Comparison of ENCODE assay signal across 8 cellular contexts in the genomic region with DNA sequence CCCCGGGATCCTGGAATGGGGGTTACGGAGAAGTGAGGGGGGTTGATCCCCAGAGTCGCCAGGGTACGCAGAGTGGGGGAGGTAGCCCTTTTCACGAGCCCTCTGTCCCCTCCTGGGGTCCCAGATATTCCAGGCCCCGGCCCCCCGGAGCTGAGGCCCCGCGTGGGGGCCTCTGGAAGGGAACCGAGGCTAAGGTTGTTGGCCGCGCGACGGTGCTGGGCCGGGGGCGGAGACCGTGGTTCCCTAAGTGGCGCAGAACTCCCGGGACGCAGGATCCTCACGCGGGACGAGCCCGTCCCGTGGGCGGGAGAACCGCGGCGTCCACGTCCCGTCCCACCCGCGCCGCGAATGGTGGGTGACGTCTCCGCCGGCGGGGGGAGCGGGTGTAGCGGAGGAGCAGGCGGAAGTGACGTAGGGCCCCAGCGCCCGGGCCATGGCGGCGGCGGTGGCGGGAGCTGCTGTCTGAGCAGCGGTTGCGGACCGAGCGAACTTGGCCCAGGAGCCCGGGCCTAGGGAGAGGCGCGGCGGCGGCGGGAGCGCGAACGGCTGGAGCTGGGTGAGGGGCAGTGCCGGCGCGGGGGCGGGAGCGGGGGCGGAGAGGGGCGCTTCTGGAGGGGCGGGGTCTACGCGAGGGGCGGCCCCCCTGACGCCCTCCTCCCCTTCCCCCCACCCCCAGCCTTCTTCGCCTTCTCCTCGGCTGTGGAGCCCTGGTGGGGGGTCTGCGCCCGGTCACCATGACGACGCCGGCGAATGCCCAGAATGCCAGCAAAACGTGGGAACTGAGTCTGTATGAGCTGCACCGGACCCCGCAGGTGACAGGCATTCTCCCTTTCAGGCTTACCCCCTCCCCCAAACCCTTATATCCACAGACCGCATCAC. TPM values are rescaled to one million over a fixed set of nuclear protein-coding genes. Genes with fewer than 3 reads are reported as not detected.
DNase-seq lines count a peak whose midpoint lies in the region; ATAC-seq and TF ChIP-seq lines count a peak whose summit lies in the region.

A gene (plus strand): TSS at position 412 of the 879 bp plus-strand sequence. CDS start 323 bp downstream, at position 735.

- DNase-seq in AG08395 (ENCODE audit: low spot score), result peak; percentile 95
- DNase-seq in HuH-7.5 (ENCODE audit: low spot score), result peak; percentile 86
- peak; percentile 47 to 65 for DNase-seq in SHP77 (lab: John Stamatoyannopoulos, UW)
- DNase-seq in activated effector memory CD4-positive, alpha-beta T cell treated with Interleukin-2 at 50 U/mL for 16 hours, result peak; percentile 80
- peak; percentile 73 for DNase-seq in fibroblast of pulmonary artery (ENCODE audit: low read depth)
- peak; percentile 90 for DNase-seq in natural killer cell treated with Interleukin-12 subunit alpha and Interleukin-12 subunit beta and Interleukin-15 and Interleukin-18, amount 100 ng/mL, for 72 hours (ENCODE audit: low spot score)
- DNase-seq in stimulated activated naive CD4-positive, alpha-beta T cell (lab: John Stamatoyannopoulos, UW), result peak; percentile 72 to 90 (median 85)

- peaks cover 53 to 56% of the 10 kb centered on the region in 2 donors for H3K4me1 Mint-ChIP-seq in natural killer cell treated with Interleukin-12 subunit alpha and Interleukin-12 subunit beta and Interleukin-15 and Interleukin-18, amount 100 ng/mL, for 72 hours (ENCODE audit: low read depth in 2 of 2)

- ATAC-seq in GM18861 (IDR thresholded peaks at IDR 0.05; ENCODE audit: unreplicated experiment), result peak; percentile 39
- peak; percentile 75 to 83 for ATAC-seq in natural killer cell treated with Interleukin-12 subunit alpha and Interleukin-12 subunit beta and Interleukin-15 and Interleukin-18, amount 100 ng/mL, for 72 hours

- H3K27ac Mint-ChIP-seq in natural killer cell treated with Interleukin-12 subunit alpha and Interleukin-12 subunit beta and Interleukin-15 and Interleukin-18, amount 100 ng/mL, for 72 hours, result peak within 1 kb of the TSS; percentile 87

- peaks cover 12% of the 10 kb centered on the region for H3K36me3 Mint-ChIP-seq in natural killer cell treated with Interleukin-12 subunit alpha and Interleukin-12 subunit beta and Interleukin-15 and Interleukin-18, amount 100 ng/mL, for 72 hours

- H3K9me3 Mint-ChIP-seq in natural killer cell treated with Interleukin-12 subunit alpha and Interleukin-12 subunit beta and Interleukin-15 and Interleukin-18, amount 100 ng/mL, for 72 hours, result no peaks in the 10 kb centered on the region

- peak within 1 kb of the TSS; percentile 89 for H3K4me3 Mint-ChIP-seq in natural killer cell treated with Interleukin-12 subunit alpha and Interleukin-12 subunit beta and Interleukin-15 and Interleukin-18, amount 100 ng/mL, for 72 hours

- TF ChIP-seq CTCF in fibroblast of pulmonary artery (IDR thresholded peaks at IDR 0.05; ENCODE audit: low read length, missing control alignments), result no peak

- peaks cover 9 to 13% of the 10 kb centered on the region in 2 donors for H3K27me3 Mint-ChIP-seq in natural killer cell treated with Interleukin-12 subunit alpha and Interleukin-12 subunit beta and Interleukin-15 and Interleukin-18, amount 100 ng/mL, for 72 hours

- peak within 1 kb of the TSS; percentile 89 for H3K4me3 ChIP-seq in fibroblast of pulmonary artery (replicated peaks; ENCODE audit: low read depth, low read length)

RNA-seq across cellular contexts. Expression of the gene that starts here (rescaled TPM):
- total RNA-seq in natural killer cell treated with Interleukin-12 subunit alpha and Interleukin-12 subunit beta and Interleukin-15 and Interleukin-18, amount 100 ng/mL, for 72 hours, result 10 to 100 TPM; 31.1 to 35.5 TPM

Comparison
In these comparisons a context has a peak if more than half of its experiments do, and no peak if none do; other contexts are left out.
1. Peak in every context shown above with its lines: DNase-seq, ATAC-seq and H3K4me3 ChIP-seq.